In the genomic region with DNA sequence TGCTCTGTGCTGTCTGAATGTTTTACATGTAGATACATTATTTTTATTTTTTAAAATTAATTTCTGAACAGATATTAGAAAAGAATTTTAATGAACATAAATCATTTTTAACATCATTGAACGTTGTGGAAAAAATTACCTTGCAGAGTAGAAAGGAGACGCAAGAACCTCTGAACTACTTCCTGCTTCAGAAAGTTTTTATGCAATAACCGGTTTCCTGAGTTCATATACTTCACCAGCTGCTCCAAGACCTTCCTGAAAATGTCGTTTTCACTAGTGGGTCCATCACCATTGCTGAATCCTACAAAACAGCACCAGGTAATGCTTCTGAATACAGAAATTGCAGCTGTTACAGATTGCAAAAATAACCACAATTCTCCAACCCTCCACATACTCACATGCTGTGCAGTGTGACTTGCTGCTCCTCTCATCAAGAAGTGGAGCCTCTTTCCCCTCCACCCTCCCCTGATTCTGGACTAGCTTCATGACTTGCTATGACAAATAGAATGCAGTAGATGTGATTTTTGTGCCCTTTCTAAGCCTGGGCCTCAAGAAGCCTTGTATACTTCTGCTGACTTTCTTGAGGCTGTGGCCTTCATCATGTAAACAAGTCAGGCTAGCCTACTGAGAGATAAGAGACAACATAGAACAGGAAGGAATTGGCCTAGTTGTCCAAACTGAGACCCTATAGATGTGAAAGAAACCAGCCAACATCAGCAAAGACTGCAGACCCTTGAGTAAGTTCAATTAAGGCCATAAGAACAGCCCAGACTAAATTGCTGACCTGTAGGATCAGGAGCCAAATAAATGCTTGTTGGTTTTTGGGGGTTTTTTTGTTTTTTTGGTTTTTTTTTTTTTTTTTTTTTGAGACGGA, we compare ENCODE assay signal across 17 cellular contexts.
DNase-seq lines count a peak whose midpoint lies in the region; ATAC-seq and TF ChIP-seq lines count a peak whose summit lies in the region.
"Had no signal": no experiment of that assay in that cellular context is flagged by ENCODE, and none has a peak within 500 bp of the region (broad histone marks: within the 10 kb centered on the region; RNA-seq: fewer than 3 reads in every experiment).

No MANE protein-coding gene starts in this region.

- H3K27me3 ChIP-seq in Loucy (ENCODE audit: insufficient read depth, low read length, poor library complexity, severe bottlenecking) = no peaks in the 10 kb centered on the region
- H3K27me3 ChIP-seq: right atrium auricular region had no signal

- H3K4me3 Mint-ChIP-seq in activated CD4-positive, alpha-beta T cell treated with anti-CD3 and anti-CD28 coated beads, Interleukin-2, amount 10 ng/mL, durations not matched to agents 7 days and 5 days = no peak overlapping the region
- H3K4me3 Mint-ChIP-seq in activated CD4-positive, alpha-beta memory T cell treated with anti-CD3 and anti-CD28 coated beads for 36 hours = no peak overlapping the region
- H3K4me3 Mint-ChIP-seq in natural killer cell = no peak overlapping the region

- peak overlapping the region; percentile 26 for H3K27ac Mint-ChIP-seq in activated CD4-positive, alpha-beta T cell treated with anti-CD3 and anti-CD28 coated beads, Interleukin-2, amount 10 ng/mL, durations not matched to agents 7 days and 5 days
- H3K27ac Mint-ChIP-seq in activated CD4-positive, alpha-beta memory T cell treated with anti-CD3 and anti-CD28 coated beads for 36 hours = peak overlapping the region; percentile 63
- peak overlapping the region; percentile 81 to 82 for H3K27ac Mint-ChIP-seq in natural killer cell

- no peaks in the 10 kb centered on the region for H3K79me2 ChIP-seq in Loucy (ENCODE audit: insufficient read depth, low read length)

- no peak overlapping the region for H3K27ac ChIP-seq in coronary artery
- H3K27ac ChIP-seq: right atrium auricular region had no signal

- intact Hi-C loops in activated CD4-positive, alpha-beta memory T cell treated with anti-CD3 and anti-CD28 coated beads for 36 hours (cut with micrococcal nuclease) = no loop called here
- intact Hi-C loops in natural killer cell (cut with micrococcal nuclease) = no loop called here

- no peaks in the 10 kb centered on the region for H3K9me2 ChIP-seq in Loucy (replicated peaks; ENCODE audit: low read depth, low read length)

- TF ChIP-seq CTCF in Loucy (conservative IDR thresholded peaks at IDR 0.05; ENCODE audit: low read length) (no peak), natural killer cell (IDR thresholded peaks at IDR 0.05) (no peak), coronary artery (IDR thresholded peaks at IDR 0.05) (no peak)

- H3K4me3 ChIP-seq in Loucy (ENCODE audit: low read length, poor library complexity, severe bottlenecking) (no peak overlapping the region), coronary artery (no peak overlapping the region)
- H3K4me3 ChIP-seq: right atrium auricular region had no signal

- POLR2A ChIA-PET in activated CD4-positive, alpha-beta T cell treated with anti-CD3 and anti-CD28 coated beads, Interleukin-2, amount 10 ng/mL, durations not matched to agents 7 days and 5 days (lab: Charles Lee) = no interaction called here
- POLR2A ChIA-PET in activated CD4-positive, alpha-beta memory T cell treated with anti-CD3 and anti-CD28 coated beads for 36 hours (lab: Charles Lee) = interaction anchor here (0.6 kb wide), 1 partner anchor 58 kb away, joined by 3 read pairs; no protein-coding TSS in a partner anchor

- no peak overlapping the region for H3K9ac ChIP-seq in Loucy (ENCODE audit: low read depth, low read length, poor library complexity, severe bottlenecking)

- H3K36me3 ChIP-seq in Loucy (ENCODE audit: insufficient read depth, low read length) = peaks cover 11% of the 10 kb centered on the region; the same call in 1 of the 2 replicates
- H3K36me3 ChIP-seq: right atrium auricular region had no signal

- no peaks in the 10 kb centered on the region for H3K9me3 ChIP-seq in Loucy (ENCODE audit: insufficient read depth, low read depth, low read length)
- H3K9me3 ChIP-seq: right atrium auricular region had no signal

- CTCF ChIA-PET in activated CD4-positive, alpha-beta T cell treated with anti-CD3 and anti-CD28 coated beads, Interleukin-2, amount 10 ng/mL, durations not matched to agents 7 days and 5 days (lab: Charles Lee) = no interaction called here
- CTCF ChIA-PET in activated CD4-positive, alpha-beta memory T cell treated with anti-CD3 and anti-CD28 coated beads for 36 hours (lab: Charles Lee) = interaction anchor here (3.0 kb wide), 1 partner anchor 94 kb away, joined by 10 read pairs; no protein-coding TSS in a partner anchor

- no peak for DNase-seq in activated CD4-positive, alpha-beta T cell treated with anti-CD3 and anti-CD28 coated beads, Interleukin-2, amount 10 ng/mL, durations not matched to agents 7 days and 5 days
- no peak for DNase-seq in activated CD4-positive, alpha-beta T cell treated with anti-CD3 and anti-CD28 coated beads for 1 hour
- DNase-seq in activated CD4-positive, alpha-beta memory T cell treated with anti-CD3 and anti-CD28 coated beads for 36 hours = no peak
- DNase-seq in natural killer cell = no peak
- no peak for DNase-seq in coronary artery (ENCODE audit: low spot score)
- no peak for DNase-seq in NCI-H510A treated with DMSO at 0.1 percent for 48 hours (lab: John Stamatoyannopoulos, UW)
- DNase-seq: activated T-cell treated with anti-CD3 and anti-CD28 coated beads, Interleukin-2, amount 50 U/mL, for 48 hours; H7; kidney glomerular epithelial cell; midbrain; NCI-H1417 treated with DMSO at 0.1 percent for 48 hours; NCI-H2227 treated with DMSO at 0.1 percent for 48 hours; Right ventricle myocardium superior; stimulated activated naive CD8-positive, alpha-beta T cell treated with anti-CD3 and anti-CD28 coated beads, Interleukin-15, Interleukin-2, amounts not matched to agents 100 U/mL and 50 U/mL, for 24 hours had no signal

- peak overlapping the region; percentile 29 for H3K4me2 ChIP-seq in Loucy (ENCODE audit: low read depth, low read length, poor library complexity, severe bottlenecking)

- ATAC-seq in natural killer cell = peak; percentile 39 to 48 (median 46)
- ATAC-seq in GM19328 (IDR thresholded peaks at IDR 0.05; ENCODE audit: unreplicated experiment) = no peak
- ATAC-seq: stimulated activated naive CD8-positive, alpha-beta T cell treated with anti-CD3 and anti-CD28 coated beads, Interleukin-15, Interleukin-2, amounts not matched to agents 100 U/mL and 50 U/mL, for 24 hours had no signal

- no peaks in the 10 kb centered on the region for H3K27me3 Mint-ChIP-seq in activated CD4-positive, alpha-beta T cell treated with anti-CD3 and anti-CD28 coated beads, Interleukin-2, amount 10 ng/mL, durations not matched to agents 7 days and 5 days
- H3K27me3 Mint-ChIP-seq in activated CD4-positive, alpha-beta memory T cell treated with anti-CD3 and anti-CD28 coated beads for 36 hours = no peaks in the 10 kb centered on the region
- H3K27me3 Mint-ChIP-seq in natural killer cell (ENCODE audit: low read depth in 2 of 2) = no peaks in the 10 kb centered on the region

- H3K36me3 Mint-ChIP-seq in activated CD4-positive, alpha-beta T cell treated with anti-CD3 and anti-CD28 coated beads, Interleukin-2, amount 10 ng/mL, durations not matched to agents 7 days and 5 days (ENCODE audit: low read depth) = peaks cover 60% of the 10 kb centered on the region
- H3K36me3 Mint-ChIP-seq in activated CD4-positive, alpha-beta memory T cell treated with anti-CD3 and anti-CD28 coated beads for 36 hours = peaks cover 23% of the 10 kb centered on the region
- peaks cover 37% of the 10 kb centered on the region for H3K36me3 Mint-ChIP-seq in natural killer cell

- peaks cover 2% of the 10 kb centered on the region for H3K9me3 Mint-ChIP-seq in activated CD4-positive, alpha-beta T cell treated with anti-CD3 and anti-CD28 coated beads, Interleukin-2, amount 10 ng/mL, durations not matched to agents 7 days and 5 days
- no peaks in the 10 kb centered on the region for H3K9me3 Mint-ChIP-seq in activated CD4-positive, alpha-beta memory T cell treated with anti-CD3 and anti-CD28 coated beads for 36 hours
- H3K9me3 Mint-ChIP-seq in natural killer cell = no peaks in the 10 kb centered on the region

- H2AFZ ChIP-seq in Loucy (ENCODE audit: low read length) = peak overlapping the region; percentile 30; the same call in 1 of the 2 replicates

- peaks cover 22% of the 10 kb centered on the region for H3K4me1 Mint-ChIP-seq in activated CD4-positive, alpha-beta T cell treated with anti-CD3 and anti-CD28 coated beads, Interleukin-2, amount 10 ng/mL, durations not matched to agents 7 days and 5 days
- peaks cover 22% of the 10 kb centered on the region for H3K4me1 Mint-ChIP-seq in activated CD4-positive, alpha-beta memory T cell treated with anti-CD3 and anti-CD28 coated beads for 36 hours (ENCODE audit: low read depth)
- H3K4me1 Mint-ChIP-seq in natural killer cell = peaks cover 35 to 39% of the 10 kb centered on the region in 2 donors

- peaks cover 10% of the 10 kb centered on the region for H3K4me1 ChIP-seq in Loucy (ENCODE audit: insufficient read depth, low read length, poor library complexity, severe bottlenecking)

- no peaks in the 10 kb centered on the region for H4K20me1 ChIP-seq in Loucy (ENCODE audit: insufficient read depth, low read length, poor library complexity, severe bottlenecking)

- no peaks in the 10 kb centered on the region for H3F3A ChIP-seq in Loucy (ENCODE audit: low read depth)

Comparison
In these comparisons a context has a peak if more than half of its experiments do, and no peak if none do; other contexts are left out.
1. H3K27ac Mint-ChIP-seq: peak in every context shown above with its lines; median percentile 82 in natural killer cell; 63 in activated CD4-positive, alpha-beta memory T cell treated with anti-CD3 and anti-CD28 coated beads for 36 hours; 26 in activated CD4-positive, alpha-beta T cell treated with anti-CD3 and anti-CD28 coated beads, Interleukin-2, amount 10 ng/mL, durations not matched to agents 7 days and 5 days.